Comparison of ENCODE assay signal across 22 cellular contexts in the genomic region with DNA sequence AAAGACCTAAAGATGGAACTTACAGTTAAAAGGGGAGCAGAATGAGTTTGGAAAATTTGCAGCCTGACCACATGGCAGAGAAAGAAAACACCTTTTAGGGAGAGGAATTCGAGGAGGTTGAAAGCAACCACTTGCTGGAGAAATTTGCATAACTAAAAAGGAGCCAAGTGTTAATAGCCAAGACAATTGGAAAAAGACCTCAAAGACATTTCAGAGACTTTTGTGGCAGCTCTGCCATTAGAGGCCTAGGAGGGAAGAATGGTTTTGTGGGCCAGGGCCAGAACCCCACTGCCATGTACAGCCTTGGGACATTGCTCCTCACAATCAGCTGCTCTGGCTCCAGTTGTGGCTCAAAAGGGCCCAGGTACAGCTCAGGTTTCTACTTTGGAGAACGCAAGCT.
"Had no signal": no experiment of that assay in that cellular context is flagged by ENCODE, and none has a peak within 500 bp of the region (broad histone marks: within the 10 kb centered on the region; RNA-seq: fewer than 3 reads in every experiment).

No MANE protein-coding gene starts in this region.

- ATAC-seq: effector memory CD8-positive, alpha-beta T cell; gastroesophageal sphincter; naive thymus-derived CD4-positive, alpha-beta T cell; stimulated activated naive B cell treated with anti-CD40 and anti-IgM and Interleukin-4, amounts not matched to agents 10 μg/mL and 1 μg/mL and 100 μg/mL, for 72 hours; stimulated activated naive CD8-positive, alpha-beta T cell treated with anti-CD3 and anti-CD28 coated beads, Interleukin-15, amount 100 ng/mL, for 72 hours; upper lobe of right lung had no signal

- H3K4me1 ChIP-seq: esophagus squamous epithelium, gastroesophageal sphincter, sigmoid colon, testis, upper lobe of right lung, vagina had no signal

- DNase-seq: effector memory CD8-positive, alpha-beta T cell; esophagus squamous epithelium; foreskin fibroblast; glutamatergic neuron; kidney glomerular epithelial cell; naive thymus-derived CD4-positive, alpha-beta T cell; posterior cingulate gyrus; sigmoid colon; stimulated activated CD4-positive, alpha-beta T cell treated with anti-CD3 and anti-CD28 coated beads, Interleukin-2, amount 100 ng/mL, for 24 hours; stimulated activated CD4-positive, alpha-beta T cell treated with anti-CD3 and anti-CD28 coated beads, Interleukin-4, amount 100 ng/mL, for 4 hours; stimulated activated naive B cell treated with anti-CD40 and anti-IgM and Interleukin-4, amounts not matched to agents 10 μg/mL and 1 μg/mL and 100 μg/mL, for 72 hours; stimulated activated naive CD8-positive, alpha-beta T cell treated with anti-CD3 and anti-CD28 coated beads, Interleukin-15, amount 100 ng/mL, for 72 hours; testis; upper lobe of right lung had no signal

- H3K4me1 Mint-ChIP-seq: naive thymus-derived CD4-positive, alpha-beta T cell; stimulated activated naive B cell treated with anti-CD40 and anti-IgM and Interleukin-4, amounts not matched to agents 10 μg/mL and 1 μg/mL and 100 μg/mL, for 72 hours; stimulated activated naive CD8-positive, alpha-beta T cell treated with anti-CD3 and anti-CD28 coated beads, Interleukin-15, amount 100 ng/mL, for 72 hours had no signal

- H3K4me3 ChIP-seq: esophagus squamous epithelium, gastroesophageal sphincter, sigmoid colon, skin epidermis, testis, tibial nerve, upper lobe of right lung, vagina had no signal

- H3K9me3 Mint-ChIP-seq: dendritic cell treated with granulocyte-macrophage colony-stimulating factor and Interleukin-4, amounts not matched to agents 40 ng/mL and 50 ng/mL, for 4 days; effector memory CD8-positive, alpha-beta T cell; naive thymus-derived CD4-positive, alpha-beta T cell; stimulated activated naive B cell treated with anti-CD40 and anti-IgM and Interleukin-4, amounts not matched to agents 10 μg/mL and 1 μg/mL and 100 μg/mL, for 72 hours; stimulated activated naive CD8-positive, alpha-beta T cell treated with anti-CD3 and anti-CD28 coated beads, Interleukin-15, amount 100 ng/mL, for 72 hours had no signal

- H3K27ac Mint-ChIP-seq: dendritic cell treated with granulocyte-macrophage colony-stimulating factor and Interleukin-4, amounts not matched to agents 40 ng/mL and 50 ng/mL, for 4 days; effector memory CD8-positive, alpha-beta T cell; naive thymus-derived CD4-positive, alpha-beta T cell; stimulated activated naive B cell treated with anti-CD40 and anti-IgM and Interleukin-4, amounts not matched to agents 10 μg/mL and 1 μg/mL and 100 μg/mL, for 72 hours; stimulated activated naive CD8-positive, alpha-beta T cell treated with anti-CD3 and anti-CD28 coated beads, Interleukin-15, amount 100 ng/mL, for 72 hours had no signal

- H3K4me3 Mint-ChIP-seq: dendritic cell treated with granulocyte-macrophage colony-stimulating factor and Interleukin-4, amounts not matched to agents 40 ng/mL and 50 ng/mL, for 4 days; effector memory CD8-positive, alpha-beta T cell; naive thymus-derived CD4-positive, alpha-beta T cell; stimulated activated naive B cell treated with anti-CD40 and anti-IgM and Interleukin-4, amounts not matched to agents 10 μg/mL and 1 μg/mL and 100 μg/mL, for 72 hours; stimulated activated naive CD8-positive, alpha-beta T cell treated with anti-CD3 and anti-CD28 coated beads, Interleukin-15, amount 100 ng/mL, for 72 hours had no signal

- H3K36me3 ChIP-seq: esophagus squamous epithelium, gastroesophageal sphincter, neutrophil, sigmoid colon, tibial nerve, upper lobe of right lung, vagina had no signal

- FAIRE-seq: colon, islet of Langerhans had no signal

- H3K9me3 ChIP-seq: esophagus squamous epithelium, gastroesophageal sphincter, neutrophil, sigmoid colon, testis, tibial nerve, upper lobe of right lung, vagina had no signal

- H3K36me3 Mint-ChIP-seq: naive thymus-derived CD4-positive, alpha-beta T cell; stimulated activated naive B cell treated with anti-CD40 and anti-IgM and Interleukin-4, amounts not matched to agents 10 μg/mL and 1 μg/mL and 100 μg/mL, for 72 hours had no signal

- H3K27ac ChIP-seq: esophagus squamous epithelium, gastroesophageal sphincter, neutrophil, sigmoid colon, skin epidermis, testis, tibial nerve, upper lobe of right lung, vagina had no signal

- H3K27me3 ChIP-seq: esophagus squamous epithelium, gastroesophageal sphincter, neutrophil, sigmoid colon, testis, tibial nerve, upper lobe of right lung, vagina had no signal

- H3K27me3 Mint-ChIP-seq: stimulated activated naive CD8-positive, alpha-beta T cell treated with anti-CD3 and anti-CD28 coated beads, Interleukin-15, amount 100 ng/mL, for 72 hours had no signal
